Comparison of ENCODE assay signal across 20 cellular contexts in the genomic region with DNA sequence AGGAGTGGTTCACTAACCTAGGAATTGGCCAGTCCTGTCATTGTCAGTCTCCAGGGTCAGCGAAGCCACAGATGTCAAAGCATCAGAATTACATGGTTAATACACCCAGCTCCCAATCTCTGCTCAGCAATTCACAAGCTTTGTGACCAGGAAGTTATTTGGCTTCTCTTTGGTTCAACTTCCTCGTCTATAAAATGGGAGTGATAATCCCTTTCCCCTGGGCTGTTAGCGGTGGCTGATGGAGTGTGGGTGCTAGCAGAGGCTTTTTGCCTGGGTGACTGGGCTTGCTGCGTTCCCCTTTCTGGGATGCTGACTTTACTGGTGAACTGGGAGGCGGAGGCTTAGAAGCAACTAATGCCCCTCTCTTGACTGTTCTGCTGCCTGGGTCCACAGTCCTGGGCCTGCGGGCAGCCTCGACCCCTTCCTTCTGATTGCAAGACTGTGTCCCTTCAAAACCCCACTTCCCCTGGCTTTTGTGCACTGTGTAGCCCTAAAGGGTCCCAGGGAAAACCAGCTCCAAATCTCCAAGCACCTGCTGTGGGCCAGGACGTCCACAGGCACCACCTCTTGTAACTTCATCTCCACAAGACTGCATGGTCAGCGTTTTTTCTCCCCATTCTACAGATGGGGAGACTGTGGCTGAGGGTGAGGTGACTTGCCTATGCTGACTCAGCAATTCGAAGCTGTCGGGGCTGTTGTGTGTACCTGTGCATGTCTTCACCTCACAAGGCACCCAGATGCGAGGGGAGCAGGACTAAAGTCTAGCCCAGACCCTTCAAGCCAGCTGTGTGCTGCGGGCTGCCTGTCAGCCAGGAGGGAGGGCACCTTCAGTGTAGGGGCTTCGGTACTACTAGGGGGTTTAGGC. TPM values are rescaled to one million over a fixed set of nuclear protein-coding genes. Genes with fewer than 3 reads are reported as not detected.
DNase-seq lines count a peak whose midpoint lies in the region; ATAC-seq and TF ChIP-seq lines count a peak whose summit lies in the region.
"Had no signal": no experiment of that assay in that cellular context is flagged by ENCODE, and none has a peak within 500 bp of the region (broad histone marks: within the 10 kb centered on the region; RNA-seq: fewer than 3 reads in every experiment).

No MANE protein-coding gene starts in this region.

- H3K4me2 ChIP-seq in trophoblast cell (ENCODE audit: low read length): no peak overlapping the region
- no peak overlapping the region for H3K4me2 ChIP-seq in GM23248 (ENCODE audit: unreplicated experiment)
- H3K4me2 ChIP-seq: SK-N-SH had no signal

- H2BK5ac ChIP-seq in trophoblast cell (ENCODE audit: low read depth, low read length, poor library complexity): no peak overlapping the region

- H3K4me1 ChIP-seq in left ventricle myocardium inferior: peaks cover 33% of the 10 kb centered on the region
- H3K4me1 ChIP-seq in right atrium auricular region: peaks cover 0 to 11% of the 10 kb centered on the region in 2 donors
- no peaks in the 10 kb centered on the region for H3K4me1 ChIP-seq in mucosa of descending colon (ENCODE audit: low read depth)
- H3K4me1 ChIP-seq in trophoblast cell (ENCODE audit: control insufficient read depth in 1 of 2, insufficient read depth in 2 of 2, low read length in 2 of 2): no peaks in the 10 kb centered on the region
- no peaks in the 10 kb centered on the region for H3K4me1 ChIP-seq in GM23248 (ENCODE audit: insufficient read depth)

- H3K18ac ChIP-seq in trophoblast cell (ENCODE audit: low read length): no peak overlapping the region

- no peak overlapping the region for H2AK5ac ChIP-seq in trophoblast cell (ENCODE audit: low read length)

- no peaks in the 10 kb centered on the region for H3K36me3 Mint-ChIP-seq in chondrocyte (ENCODE audit: low read depth)

- H3K36me3 ChIP-seq in left ventricle myocardium inferior (no peaks in the 10 kb centered on the region), right atrium auricular region (no peaks in the 10 kb centered on the region), mucosa of descending colon (ENCODE audit: low read depth) (no peaks in the 10 kb centered on the region), trophoblast cell (ENCODE audit: control insufficient read depth in 1 of 2, insufficient read depth in 2 of 2, low read length in 2 of 2) (no peaks in the 10 kb centered on the region), GM23248 (ENCODE audit: low read depth) (no peaks in the 10 kb centered on the region)

- H3K27ac ChIP-seq in left ventricle myocardium inferior (replicated peaks) (no peak overlapping the region), right atrium auricular region (no peak overlapping the region), trophoblast cell (ENCODE audit: low read depth, low read length) (no peak overlapping the region), GM23248 (no peak overlapping the region)
- H3K27ac ChIP-seq: C4-2B had no signal

- H3K27ac Mint-ChIP-seq in chondrocyte (ENCODE audit: unreplicated experiment): no peak overlapping the region

- H3K79me2 ChIP-seq in trophoblast cell (ENCODE audit: control insufficient read depth, insufficient read depth, low read length, poor library complexity) (no peaks in the 10 kb centered on the region), GM23248 (ENCODE audit: insufficient read depth) (no peaks in the 10 kb centered on the region)

- H3F3A ChIP-seq in GM23248 (ENCODE audit: insufficient read depth): no peaks in the 10 kb centered on the region

- no peak overlapping the region for H3K4me3 Mint-ChIP-seq in chondrocyte (ENCODE audit: unreplicated experiment)

- no peak overlapping the region for H4K8ac ChIP-seq in trophoblast cell (ENCODE audit: low read depth, low read length)

- ATAC-seq in mucosa of descending colon: peak; percentile 83

- TF ChIP-seq CTCF in left ventricle myocardium inferior (IDR thresholded peaks at IDR 0.05; ENCODE audit: borderline replicate concordance) (no peak), right atrium auricular region (IDR thresholded peaks at IDR 0.05) (no peak), chondrocyte (IDR thresholded peaks at IDR 0.05) (no peak), mucosa of descending colon (IDR thresholded peaks at IDR 0.05) (no peak), GM20000 (IDR thresholded peaks at IDR 0.05; ENCODE audit: extremely low read depth, missing control alignments) (no peak)

- DNase-seq in left ventricle myocardium inferior: peak; percentile 5
- no peak for DNase-seq in right atrium auricular region (ENCODE audit: low spot score)
- peak; percentile 63 for DNase-seq in chondrocyte (ENCODE audit: low spot score)
- no peak for DNase-seq in mucosa of descending colon
- DNase-seq in GM20000 (ENCODE audit: low spot score): no peak
- no peak for DNase-seq in trophoblast cell
- no peak for DNase-seq in amniotic stem cell (lab: John Stamatoyannopoulos, UW)
- no peak for DNase-seq in GM23248
- DNase-seq: DMS79, H7, KG1, NCI-H1092, NCI-H1436 treated with DMSO at 0.1 percent for 48 hours, NCI-H2029, NCI-H2171, NCI-H345, NCI-H82, SHP77 treated with DMSO at 0.1 percent for 48 hours, SK-N-SH had no signal

- H3K9me3 Mint-ChIP-seq in chondrocyte (ENCODE audit: low read depth): no peaks in the 10 kb centered on the region

- no peak overlapping the region for H4K12ac ChIP-seq in trophoblast cell (ENCODE audit: low read depth, low read length)

- H2AFZ ChIP-seq in trophoblast cell (ENCODE audit: insufficient read depth, low read length, poor library complexity): no peak overlapping the region
- H2AFZ ChIP-seq in GM23248: no peak overlapping the region

- H3K4me1 Mint-ChIP-seq in chondrocyte (ENCODE audit: low read depth): peaks cover 6% of the 10 kb centered on the region

- no peak overlapping the region for H3K23ac ChIP-seq in trophoblast cell (ENCODE audit: low read length)

- WGBS in trophoblast cell (ENCODE audit: extremely low coverage, insufficient coverage, insufficient read length): no CpG with 5 or more reads among the region's 14 CpGs
- 76 to 81% methylated on average over 14 of the region's 14 CpGs for WGBS in GM23248 (ENCODE audit: low coverage in 1 of 2, low lambda C conversion rate in 2 of 2, missing lambda C conversion rate in 2 of 2), 2 experiments

- H4K20me1 ChIP-seq in GM23248 (ENCODE audit: insufficient read depth): no peaks in the 10 kb centered on the region

- no peak overlapping the region for H2BK12ac ChIP-seq in trophoblast cell (ENCODE audit: low read length)

- no peaks in the 10 kb centered on the region for H3K9me2 ChIP-seq in GM23248 (ENCODE audit: insufficient read depth)
- H3K9me2 ChIP-seq: SK-N-SH had no signal

- H3K79me1 ChIP-seq in trophoblast cell (ENCODE audit: low read length): no peaks in the 10 kb centered on the region

- H3K4me3 ChIP-seq in left ventricle myocardium inferior (no peak overlapping the region), right atrium auricular region (no peak overlapping the region), mucosa of descending colon (no peak overlapping the region), trophoblast cell (ENCODE audit: low read depth, low read length) (no peak overlapping the region), GM23248 (no peak overlapping the region)

- peaks cover 24% of the 10 kb centered on the region for H3K27me3 Mint-ChIP-seq in chondrocyte (ENCODE audit: low read depth)

- in situ Hi-C loops in GM23248 (cut with MboI): no loop called here

- no peak overlapping the region for H4K91ac ChIP-seq in trophoblast cell (ENCODE audit: low read depth, low read length)

- H3K9me3 ChIP-seq in left ventricle myocardium inferior (replicated peaks) (no peaks in the 10 kb centered on the region), right atrium auricular region (no peaks in the 10 kb centered on the region), mucosa of descending colon (no peaks in the 10 kb centered on the region), trophoblast cell (ENCODE audit: insufficient read depth, low read depth, low read length) (peaks cover 2% of the 10 kb centered on the region), GM23248 (ENCODE audit: low read depth) (no peaks in the 10 kb centered on the region)
- H3K9me3 ChIP-seq: SK-N-SH had no signal

- H3K27me3 ChIP-seq in left ventricle myocardium inferior (ENCODE audit: low read depth) (no peaks in the 10 kb centered on the region), right atrium auricular region (no peaks in the 10 kb centered on the region), trophoblast cell (ENCODE audit: insufficient read depth, low read length) (no peaks in the 10 kb centered on the region), GM23248 (replicated peaks; ENCODE audit: insufficient read depth) (peaks cover 6% of the 10 kb centered on the region)

- H3K14ac ChIP-seq in trophoblast cell (ENCODE audit: low read length): no peak overlapping the region

- intact Hi-C loops in left ventricle myocardium inferior (cut with micrococcal nuclease) (no loop called here), mucosa of descending colon (cut with DNase I, micrococcal nuclease) (no loop called here)

- no peak overlapping the region for H3K4ac ChIP-seq in trophoblast cell (ENCODE audit: low read depth, low read length)

- H2BK120ac ChIP-seq in trophoblast cell (ENCODE audit: insufficient read depth, low read length, poor library complexity): no peak overlapping the region

- H3K9ac ChIP-seq in trophoblast cell (ENCODE audit: low read length): no peak overlapping the region
- H3K9ac ChIP-seq in GM23248: no peak overlapping the region
- H3K9ac ChIP-seq: SK-N-SH had no signal

RNA-seq across cellular contexts. Expression of a gene that starts 45.2 kb away (rescaled TPM):
- total RNA-seq in left ventricle myocardium inferior (24.0 TPM), right atrium auricular region (10 to 100 TPM; 17.9 to 22.4 TPM), chondrocyte (1.2 to 5.4 TPM (median 4.9 TPM) in 3 replicates), mucosa of descending colon (10 to 100 TPM; 65.7 to 97.6 (median 96.6) TPM)
- polyA plus RNA-seq in trophoblast cell (2013): 0.37 and 0.45 TPM in 2 replicates
- total RNA-seq in GM23248 (2014; rRNA removed; shearing (Covaris generic)): 0.38 and 1.8 TPM in 2 replicates
- polyA plus RNA-seq in GM23248 (2016; fragmentation: Nextera tagmentation; extraction: Ambion mirVana): 0.13 and 0.16 TPM in 2 replicates

Comparison
In these comparisons a context has a peak if more than half of its experiments do, and no peak if none do; other contexts are left out.
1. DNase-seq: peak in left ventricle myocardium inferior (single experiment) and chondrocyte (single experiment); none in right atrium auricular region (single experiment), mucosa of descending colon (0 of 3), GM20000 (single experiment), trophoblast cell (0 of 2), amniotic stem cell (single experiment) and GM23248 (single experiment).